Comparison of ENCODE assay signal across 1 cellular context in genomic region chr9:124558777-124559470, GRCh38.
TF ChIP-seq lines count a peak whose summit lies in the region.

No MANE protein-coding gene starts in this region.

TF ChIP-seq in K562, 482 proteins besides CTCF, POLR2A, EP300 and RAD21 (continued from another document):
- TF ChIP-seq, protein P1, sequence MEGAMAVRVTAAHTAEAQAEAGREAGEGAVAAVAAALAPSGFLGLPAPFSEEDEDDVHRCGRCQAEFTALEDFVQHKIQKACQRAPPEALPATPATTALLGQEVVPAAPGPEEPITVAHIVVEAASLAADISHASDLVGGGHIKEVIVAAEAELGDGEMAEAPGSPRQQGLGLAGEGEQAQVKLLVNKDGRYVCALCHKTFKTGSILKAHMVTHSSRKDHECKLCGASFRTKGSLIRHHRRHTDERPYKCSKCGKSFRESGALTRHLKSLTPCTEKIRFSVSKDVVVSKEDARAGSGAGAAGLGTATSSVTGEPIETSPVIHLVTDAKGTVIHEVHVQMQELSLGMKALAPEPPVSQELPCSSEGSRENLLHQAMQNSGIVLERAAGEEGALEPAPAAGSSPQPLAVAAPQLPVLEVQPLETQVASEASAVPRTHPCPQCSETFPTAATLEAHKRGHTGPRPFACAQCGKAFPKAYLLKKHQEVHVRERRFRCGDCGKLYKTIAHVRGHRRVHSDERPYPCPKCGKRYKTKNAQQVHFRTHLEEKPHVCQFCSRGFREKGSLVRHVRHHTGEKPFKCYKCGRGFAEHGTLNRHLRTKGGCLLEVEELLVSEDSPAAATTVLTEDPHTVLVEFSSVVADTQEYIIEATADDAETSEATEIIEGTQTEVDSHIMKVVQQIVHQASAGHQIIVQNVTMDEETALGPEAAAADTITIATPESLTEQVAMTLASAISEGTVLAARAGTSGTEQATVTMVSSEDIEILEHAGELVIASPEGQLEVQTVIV (CRISPR knock-in tag; IDR thresholded peaks at IDR 0.05; ENCODE audit: borderline replicate concordance), result no peak
- TF ChIP-seq U2AF2 (optimal IDR thresholded peaks at IDR 0.05; ENCODE audit: low read depth, low read length) (no peak), ETV1 (tag; conservative IDR thresholded peaks at IDR 0.05; ENCODE audit: low read depth) (peak; percentile 17; the same call in 1 of the 2 replicates), HNRNPUL1 (IDR thresholded peaks at IDR 0.05; ENCODE audit: low read length) (no peak), PML (IDR thresholded peaks at IDR 0.05; ENCODE audit: low read length) (peak; percentile 78; the same call in 1 of the 2 replicates)
